ENCODE assay signal across 25 cellular contexts in genomic region chr1:235038701-235039100, GRCh38.
"Had no signal": no experiment of that assay in that cellular context is flagged by ENCODE, and none has a peak within 500 bp of the region (broad histone marks: within the 10 kb centered on the region; RNA-seq: fewer than 3 reads in every experiment).

No MANE protein-coding gene starts in this region.

- H3K27ac ChIP-seq: Peyer's patch, SJCRH30 had no signal

- DNase-seq: Karpas-422, KG1, MG63, NCI-H1092, NCI-H1105 treated with DMSO at 0.1 percent for 48 hours, NCI-H1417 treated with DMSO at 0.1 percent for 48 hours, NCI-H146, NCI-H1694 treated with DMSO at 0.1 percent for 48 hours, NCI-H1930, NCI-H2081 treated with DMSO at 0.1 percent for 48 hours, NCI-H2171, NCI-H226, NCI-H446, NCI-H510A, NCI-H524 treated with DMSO at 0.1 percent for 48 hours, NCI-H69, NCI-H774, PC-3, SHP77 treated with DMSO at 0.1 percent for 48 hours, SJCRH30, T-helper 1 cell had no signal

- H3K27me3 ChIP-seq: MG63, Peyer's patch, SJCRH30 had no signal

- H3K4me3 ChIP-seq: MG63, Peyer's patch, SJCRH30 had no signal

- ATAC-seq: PC-3, Right ventricle myocardium inferior, SK-N-SH treated with all-trans-retinoic acid at 6 μM for 48 hours had no signal

- FAIRE-seq: HTR-8/SVneo had no signal
